In genomic region chr12:93079976-93080375, GRCh38 we compare ENCODE assay signal across 15 cellular contexts.
"Had no signal": no experiment of that assay in that cellular context is flagged by ENCODE, and none has a peak within 500 bp of the region (broad histone marks: within the 10 kb centered on the region; RNA-seq: fewer than 3 reads in every experiment).

No MANE protein-coding gene starts in this region.

- H3K4me3 Mint-ChIP-seq: activated naive CD4-positive, alpha-beta T cell treated with anti-CD3 and anti-CD28 coated beads for 36 hours; nephron; stimulated activated naive B cell treated with anti-CD40 and anti-IgM and Interleukin-4, amounts not matched to agents 10 μg/mL and 1 μg/mL and 100 μg/mL, for 72 hours; T-cell had no signal

- H3K4me3 ChIP-seq: colonic mucosa, esophagus muscularis mucosa, hepatocyte, tibial nerve had no signal

- H3K27me3 ChIP-seq: colonic mucosa, esophagus muscularis mucosa, hepatocyte, tibial nerve had no signal

- H3K36me3 Mint-ChIP-seq: stimulated activated naive B cell treated with anti-CD40 and anti-IgM and Interleukin-4, amounts not matched to agents 10 μg/mL and 1 μg/mL and 100 μg/mL, for 72 hours; T-cell had no signal

- H3K4me1 Mint-ChIP-seq: stimulated activated naive B cell treated with anti-CD40 and anti-IgM and Interleukin-4, amounts not matched to agents 10 μg/mL and 1 μg/mL and 100 μg/mL, for 72 hours; T-cell had no signal

- H3K9ac ChIP-seq: parathyroid adenoma had no signal

- H3K79me2 ChIP-seq: hepatocyte, parathyroid adenoma had no signal

- H3K36me3 ChIP-seq: colonic mucosa, esophagus muscularis mucosa, tibial nerve had no signal

- H3K9me3 ChIP-seq: colonic mucosa, esophagus muscularis mucosa, tibial nerve had no signal

- H3K27ac ChIP-seq: colonic mucosa, esophagus muscularis mucosa, parathyroid adenoma, tibial nerve had no signal

- DNase-seq: activated CD4-positive, alpha-beta T cell treated with anti-CD3 and anti-CD28 coated beads for 1 hour; activated CD4-positive, alpha-beta T cell treated with anti-CD3 and anti-CD28 coated beads, Interleukin-2, amount 50 U/mL, for 48 hours; activated naive CD4-positive, alpha-beta T cell treated with anti-CD3 and anti-CD28 coated beads for 36 hours; activated T-cell treated with anti-CD3 and anti-CD28 coated beads, Interleukin-2, amount 50 U/mL, for 1 hour; colonic mucosa; retina; stimulated activated CD4-positive, alpha-beta T cell treated with anti-CD3 and anti-CD28 coated beads, Interleukin-2, amount 100 ng/mL, for 48 hours; stimulated activated naive B cell treated with anti-CD40 and anti-IgM and Interleukin-4, amounts not matched to agents 10 μg/mL and 1 μg/mL and 100 μg/mL, for 72 hours; T-cell had no signal

- H3K4me2 ChIP-seq: hepatocyte had no signal

- H3K9me3 Mint-ChIP-seq: activated naive CD4-positive, alpha-beta T cell treated with anti-CD3 and anti-CD28 coated beads for 36 hours; activated T-helper 2 cell treated with anti-CD3 and anti-CD28 coated beads, Interferon-gamma antibody, Interleukin-2, Interleukin-4, amounts not matched to agents 10 μg/mL and 5 μg/mL and 100 μg/mL, durations not matched to agents 14 hours and 24 hours and 36 hours had no signal

- H2AFZ ChIP-seq: hepatocyte, parathyroid adenoma had no signal

- H3K27me3 Mint-ChIP-seq: T-cell had no signal

- H3K4me1 ChIP-seq: colonic mucosa, parathyroid adenoma, tibial nerve had no signal

- H3K27ac Mint-ChIP-seq: activated naive CD4-positive, alpha-beta T cell treated with anti-CD3 and anti-CD28 coated beads for 36 hours; activated T-helper 2 cell treated with anti-CD3 and anti-CD28 coated beads, Interferon-gamma antibody, Interleukin-2, Interleukin-4, amounts not matched to agents 10 μg/mL and 5 μg/mL and 100 μg/mL, durations not matched to agents 14 hours and 24 hours and 36 hours; stimulated activated naive B cell treated with anti-CD40 and anti-IgM and Interleukin-4, amounts not matched to agents 10 μg/mL and 1 μg/mL and 100 μg/mL, for 72 hours; T-cell had no signal
